In the genomic region with DNA sequence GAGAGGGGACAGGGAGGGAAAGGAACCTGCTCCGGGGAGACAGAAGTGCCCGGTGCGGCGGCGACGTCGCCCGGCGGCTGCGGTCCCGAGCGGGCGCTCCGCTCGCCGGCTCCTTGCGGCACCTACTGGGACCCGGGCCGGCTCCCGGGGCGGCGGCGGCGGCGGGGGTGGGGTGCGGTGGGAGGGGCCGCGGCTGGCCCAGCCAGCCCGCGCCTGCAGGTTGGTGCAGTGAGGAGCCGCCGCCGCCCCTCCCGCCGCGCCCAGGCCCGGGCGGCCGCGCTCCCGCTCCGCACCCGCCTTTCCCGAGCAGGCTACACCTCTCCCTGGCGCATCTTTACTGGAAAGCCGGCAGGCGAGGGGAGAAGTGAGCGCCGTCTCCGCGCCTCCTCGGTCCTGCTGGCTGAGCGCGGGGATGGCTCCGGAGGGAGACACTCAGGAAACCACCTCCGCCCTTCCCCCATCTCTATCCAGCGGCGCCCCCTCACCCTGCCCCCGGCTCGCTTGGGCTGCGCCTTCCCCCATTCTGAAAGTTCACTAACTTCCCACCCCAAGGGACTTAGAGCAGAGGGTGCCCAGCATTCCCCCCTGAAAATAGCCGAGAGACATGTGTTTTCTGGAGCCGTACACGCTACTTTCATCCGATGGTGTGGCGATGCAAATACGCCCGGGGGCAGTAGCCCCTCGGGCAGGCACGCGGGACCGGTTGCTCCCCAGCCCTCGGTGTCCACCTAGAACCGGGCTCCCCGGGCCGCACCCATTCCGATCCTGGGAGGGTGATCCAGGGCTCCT, we compare ENCODE assay signal across 7 cellular contexts. TPM values are rescaled to one million over a fixed set of nuclear protein-coding genes. Genes with fewer than 3 reads are reported as not detected.
DNase-seq lines count a peak whose midpoint lies in the region; ATAC-seq, FAIRE-seq and TF ChIP-seq lines count a peak whose summit lies in the region.

A gene (minus strand): TSS at position 127 of the 789 bp plus-strand sequence.

- peak; percentile 10 for DNase-seq in GM12892 (ENCODE audit: insufficient read length)
- peak; percentile 23 for DNase-seq in NCI-H2227 treated with DMSO at 0.1 percent for 48 hours (lab: John Stamatoyannopoulos, UW)
- no peak for DNase-seq in effector memory CD8-positive, alpha-beta T cell
- peak; percentile 54 for DNase-seq in nephron progenitor cell

- no peak for TF ChIP-seq POLR2A in GM12892 (IDR thresholded peaks at IDR 0.05; ENCODE audit: low read depth, low read length)

- no peak for TF ChIP-seq CTCF in nephron progenitor cell (IDR thresholded peaks at IDR 0.05)

- H3K27me3 Mint-ChIP-seq in effector memory CD8-positive, alpha-beta T cell: peaks cover 31 to 62% of the 10 kb centered on the region in 2 donors
- peaks cover 87% of the 10 kb centered on the region for H3K27me3 Mint-ChIP-seq in nephron progenitor cell (ENCODE audit: low read depth, poor library complexity)

- no peak within 1 kb of the TSS for H3K27ac Mint-ChIP-seq in effector memory CD8-positive, alpha-beta T cell
- no peak within 1 kb of the TSS for H3K27ac Mint-ChIP-seq in nephron progenitor cell

- peaks cover 6% of the 10 kb centered on the region in 2 donors for H3K4me1 Mint-ChIP-seq in effector memory CD8-positive, alpha-beta T cell (ENCODE audit: low read depth in 2 of 2)
- peaks cover 10% of the 10 kb centered on the region for H3K4me1 Mint-ChIP-seq in nephron progenitor cell

- H3K4me3 Mint-ChIP-seq in effector memory CD8-positive, alpha-beta T cell: peak within 1 kb of the TSS; percentile 56 to 61
- H3K4me3 Mint-ChIP-seq in nephron progenitor cell: peak within 1 kb of the TSS; percentile 88

- no peak for FAIRE-seq in GM12892 (lab: Jason Lieb, UNC)

- no peaks in the 10 kb centered on the region for H3K36me3 Mint-ChIP-seq in effector memory CD8-positive, alpha-beta T cell (ENCODE audit: insufficient read depth)
- H3K36me3 Mint-ChIP-seq in nephron progenitor cell (ENCODE audit: low read depth): no peaks in the 10 kb centered on the region

- no peaks in the 10 kb centered on the region for H3K9me3 Mint-ChIP-seq in effector memory CD8-positive, alpha-beta T cell
- H3K9me3 Mint-ChIP-seq in nephron progenitor cell: no peaks in the 10 kb centered on the region

- no peak for ATAC-seq in effector memory CD8-positive, alpha-beta T cell (replicated peaks)
- ATAC-seq in GM21381 (IDR thresholded peaks at IDR 0.05; ENCODE audit: unreplicated experiment) (no peak), GM18873 (IDR thresholded peaks at IDR 0.05; ENCODE audit: low FRiP score, unreplicated experiment) (no peak), GM21619 (IDR thresholded peaks at IDR 0.05; ENCODE audit: unreplicated experiment) (no peak)

RNA-seq across cellular contexts. Expression of the gene that starts here (rescaled TPM):
- not detected for polyA plus RNA-seq in GM12892 (2012; ENCODE audit: missing spikeins)

Comparison
In these comparisons a context has a peak if more than half of its experiments do, and no peak if none do; other contexts are left out.
1. DNase-seq: peak in GM12892 (single experiment), NCI-H2227 treated with DMSO at 0.1 percent for 48 hours (single experiment) and nephron progenitor cell (single experiment); none in effector memory CD8-positive, alpha-beta T cell (0 of 3).